Comparison of ENCODE assay signal across 17 cellular contexts in genomic region chr2:8149985-8150547, GRCh38.
DNase-seq lines count a peak whose midpoint lies in the region; ATAC-seq and FAIRE-seq lines count a peak whose summit lies in the region.
"Had no signal": no experiment of that assay in that cellular context is flagged by ENCODE, and none has a peak within 500 bp of the region (broad histone marks: within the 10 kb centered on the region; RNA-seq: fewer than 3 reads in every experiment).

No MANE protein-coding gene starts in this region.

- no peak overlapping the region for H3K27ac ChIP-seq in small intestine (ENCODE audit: low read depth in 1 of 2, low read length in 1 of 2)
- H3K27ac ChIP-seq: epithelial cell of prostate, neural progenitor cell had no signal

- H3K4me3 ChIP-seq in small intestine (ENCODE audit: low read depth in 1 of 2, low read length in 2 of 2), result no peak overlapping the region
- H3K4me3 ChIP-seq: MG63, neural progenitor cell had no signal

- H3K27me3 ChIP-seq in small intestine (ENCODE audit: control insufficient read depth in 2 of 2, insufficient read depth in 2 of 2, low read length in 2 of 2), result no peaks in the 10 kb centered on the region
- H3K27me3 ChIP-seq: MG63, neural progenitor cell had no signal

- no peaks in the 10 kb centered on the region for H3K4me1 ChIP-seq in small intestine (ENCODE audit: control insufficient read depth in 2 of 2, insufficient read depth in 1 of 2, low read depth in 1 of 2, low read length in 1 of 2)
- H3K4me1 ChIP-seq: neural progenitor cell had no signal

- H3K36me3 ChIP-seq in small intestine (ENCODE audit: control insufficient read depth in 2 of 2, insufficient read depth in 2 of 2, low read length in 2 of 2), result no peaks in the 10 kb centered on the region
- H3K36me3 ChIP-seq: MG63, neural progenitor cell had no signal

- no peak for ATAC-seq in GM21367 (IDR thresholded peaks at IDR 0.05; ENCODE audit: unreplicated experiment)
- ATAC-seq: activated CD4-positive, CD25-positive, alpha-beta regulatory T cell treated with anti-CD3 and anti-CD28 coated beads, Interleukin-2, amount 50 U/mL, for 24 hours had no signal

- DNase-seq in AG20443 (ENCODE audit: low spot score) (peak; percentile 25), amniotic epithelial cell (ENCODE audit: low read depth) (peak; percentile 75), fibroblast of peridontal ligament (ENCODE audit: extremely low read depth) (peak; percentile 31), non-pigmented ciliary epithelial cell (ENCODE audit: low read depth) (peak; percentile 28), small intestine (no peak), NCI-H2081 (lab: John Stamatoyannopoulos, UW) (no peak)
- DNase-seq in activated CD4-positive, alpha-beta T cell treated with anti-CD3 and anti-CD28 coated beads, Interleukin-2, amount 50 U/mL, for 1 hour, result no peak
- DNase-seq: CD8-positive, alpha-beta memory T cell; DND-41; MG63; NCI-H1694 treated with DMSO at 0.1 percent for 48 hours; SIG-M5 had no signal

- WGBS in small intestine, 3 donors, result 85 to 96% (median 92%) methylated on average over 9 of the region's 9 CpGs

- no peaks in the 10 kb centered on the region for H3K9me3 ChIP-seq in small intestine (ENCODE audit: control insufficient read depth, low read depth)
- H3K9me3 ChIP-seq: MG63 had no signal

- no peak for FAIRE-seq in small intestine (lab: Jason Lieb, UNC)
- FAIRE-seq: keratinocyte had no signal

Comparison
In these comparisons a context has a peak if more than half of its experiments do, and no peak if none do; other contexts are left out.
1. DNase-seq: peak in AG20443 (single experiment), amniotic epithelial cell (single experiment), fibroblast of peridontal ligament (single experiment) and non-pigmented ciliary epithelial cell (single experiment); none in small intestine (single experiment), activated CD4-positive, alpha-beta T cell treated with anti-CD3 and anti-CD28 coated beads, Interleukin-2, amount 50 U/mL, for 1 hour (single experiment) and NCI-H2081 (0 of 2).